1 cellular context compared by ENCODE assay signal in genomic region chr20:2295286-2295685, GRCh38.
TF ChIP-seq lines count a peak whose summit lies in the region.

No MANE protein-coding gene starts in this region.

TF ChIP-seq in K562, 482 proteins besides CTCF, POLR2A, EP300 and RAD21 (continued from another document):
- TF ChIP-seq PRDM10 (IDR thresholded peaks at IDR 0.05; ENCODE audit: partially characterized antibody) (peak; percentile 36), RBFOX2 (IDR thresholded peaks at IDR 0.05; ENCODE audit: low read depth, low read length) (no peak)
TF ChIP-seq in K562: peak in this region for 1.
